In the genomic region with DNA sequence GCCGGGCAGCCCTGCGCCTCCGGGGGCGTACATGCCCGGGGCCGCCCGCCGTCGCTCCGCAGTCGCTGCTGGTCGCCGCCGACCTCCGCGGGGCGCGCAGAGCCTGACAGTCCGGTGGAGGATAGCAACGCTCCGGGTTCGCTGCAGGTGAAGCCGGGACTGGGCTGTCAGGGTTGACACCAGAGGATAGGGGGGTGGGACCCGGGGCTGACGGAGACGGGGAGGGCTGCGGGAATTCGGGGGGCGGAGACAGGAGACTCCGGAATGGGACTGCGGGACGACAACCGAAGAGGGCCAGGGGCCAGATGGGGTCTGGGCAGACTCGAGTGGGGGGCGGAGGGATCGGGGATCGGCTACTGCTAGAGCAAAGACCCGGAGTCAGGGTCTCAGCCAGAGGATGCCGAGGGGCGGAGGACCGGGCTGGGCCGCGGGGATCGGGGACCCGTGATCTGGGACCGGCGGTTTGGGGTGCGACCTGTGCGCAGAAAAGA, we compare ENCODE assay signal across 1 cellular context.
TF ChIP-seq lines count a peak whose summit lies in the region.

No MANE protein-coding gene starts in this region.

TF ChIP-seq in HCT116, 20 proteins besides CTCF, POLR2A, EP300 and RAD21 (continued from another document):
- TF ChIP-seq ZNF274 (IDR thresholded peaks at IDR 0.05; ENCODE audit: low read depth, low read length): no peak
- TF ChIP-seq ZBTB33 (IDR thresholded peaks at IDR 0.05; ENCODE audit: extremely low read depth, insufficient replicate concordance, low read length): no peak
- TF ChIP-seq CEBPB (IDR thresholded peaks at IDR 0.05; ENCODE audit: low read depth): no peak
- no peak for TF ChIP-seq ELF1 (IDR thresholded peaks at IDR 0.05; ENCODE audit: borderline replicate concordance, low read depth)
